Comparison of ENCODE assay signal across 23 cellular contexts in genomic region chr3:56233742-56234141, GRCh38.
DNase-seq lines count a peak whose midpoint lies in the region; ATAC-seq and TF ChIP-seq lines count a peak whose summit lies in the region.
"Had no signal": no experiment of that assay in that cellular context is flagged by ENCODE, and none has a peak within 500 bp of the region (broad histone marks: within the 10 kb centered on the region; RNA-seq: fewer than 3 reads in every experiment).

No MANE protein-coding gene starts in this region.

- H3K4me3 ChIP-seq in HEK293 (ENCODE audit: low read depth, low read length) (no peak overlapping the region), prostate gland (no peak overlapping the region)
- H3K4me3 ChIP-seq: BLaER1, GM12878 had no signal

- TF ChIP-seq CTCF in HEK293 (tag by site-specific recombination; IDR thresholded peaks at IDR 0.05) (no peak), prostate gland (IDR thresholded peaks at IDR 0.05) (no peak)

- DNase-seq in NCI-H2227 (lab: John Stamatoyannopoulos, UW; ENCODE audit: unreplicated experiment) (peak; percentile 55), NCI-H69 (lab: John Stamatoyannopoulos, UW) (peak; percentile 36), prostate gland (ENCODE audit: low spot score) (no peak)
- DNase-seq: 8988T; ACHN; BE2C; C1 segment of cervical spinal cord; CD4-positive, alpha-beta memory T cell; CD4-positive, CD25-positive, alpha-beta regulatory T cell; CD8-positive, alpha-beta memory T cell; COR-L47; DMS 273 treated with DMSO at 0.1 percent for 48 hours; DMS153; DMS53; DMS79; DND-41; EL; GDM1 had no signal

- no peaks in the 10 kb centered on the region for H3K27me3 ChIP-seq in prostate gland (replicated peaks; ENCODE audit: insufficient read depth)
- H3K27me3 ChIP-seq: BE2C, BLaER1 had no signal

- TF ChIP-seq POLR2A in prostate gland (IDR thresholded peaks at IDR 0.05): no peak

- H3K27ac ChIP-seq in HEK293 (ENCODE audit: extremely low read depth, low read depth, low read length): no peak overlapping the region
- H3K27ac ChIP-seq in prostate gland: no peak overlapping the region
- H3K27ac ChIP-seq: BLaER1 had no signal

- H3K9me3 ChIP-seq in HEK293 (ENCODE audit: control insufficient read depth, insufficient read depth, low read depth, low read length) (no peaks in the 10 kb centered on the region), prostate gland (no peaks in the 10 kb centered on the region)
- H3K9me3 ChIP-seq: BE2C, BLaER1 had no signal

- intact Hi-C loops in prostate gland (cut with DNase I): no loop called here

- ATAC-seq in GM18511 (IDR thresholded peaks at IDR 0.05; ENCODE audit: unreplicated experiment): no peak
- no peak for ATAC-seq in GM19463 (IDR thresholded peaks at IDR 0.05; ENCODE audit: unreplicated experiment)
- ATAC-seq: GM12878 had no signal

- POLR2A ChIA-PET in HEK293 (lab: Yijun Ruan, JAX): no interaction called here

- CTCF ChIA-PET in HEK293 (lab: Yijun Ruan, JAX): no interaction called here

- no peaks in the 10 kb centered on the region for H3K36me3 ChIP-seq in HEK293 (ENCODE audit: control insufficient read depth in 2 of 2, insufficient read depth in 1 of 2, low read length in 2 of 2)
- no peaks in the 10 kb centered on the region for H3K36me3 ChIP-seq in prostate gland
- H3K36me3 ChIP-seq: BE2C, BLaER1 had no signal

- 88% methylated on average over 3 of the region's 3 CpGs for WGBS in prostate gland

- H3K4me1 ChIP-seq in HEK293 (ENCODE audit: control insufficient read depth, insufficient read depth, low read length): peaks cover 6% of the 10 kb centered on the region
- H3K4me1 ChIP-seq in prostate gland (replicated peaks): no peaks in the 10 kb centered on the region
- H3K4me1 ChIP-seq: BE2C, BLaER1 had no signal

TF ChIP-seq in HEK293, 187 proteins besides CTCF, POLR2A, EP300 and RAD21:
- TF ChIP-seq SP7 (tag by site-specific recombination; IDR thresholded peaks at IDR 0.05) (peak; percentile 93), SALL2 (tag by site-specific recombination; IDR thresholded peaks at IDR 0.05; ENCODE audit: borderline replicate concordance) (no peak)
